Comparison of ENCODE assay signal across 11 cellular contexts in the genomic region with DNA sequence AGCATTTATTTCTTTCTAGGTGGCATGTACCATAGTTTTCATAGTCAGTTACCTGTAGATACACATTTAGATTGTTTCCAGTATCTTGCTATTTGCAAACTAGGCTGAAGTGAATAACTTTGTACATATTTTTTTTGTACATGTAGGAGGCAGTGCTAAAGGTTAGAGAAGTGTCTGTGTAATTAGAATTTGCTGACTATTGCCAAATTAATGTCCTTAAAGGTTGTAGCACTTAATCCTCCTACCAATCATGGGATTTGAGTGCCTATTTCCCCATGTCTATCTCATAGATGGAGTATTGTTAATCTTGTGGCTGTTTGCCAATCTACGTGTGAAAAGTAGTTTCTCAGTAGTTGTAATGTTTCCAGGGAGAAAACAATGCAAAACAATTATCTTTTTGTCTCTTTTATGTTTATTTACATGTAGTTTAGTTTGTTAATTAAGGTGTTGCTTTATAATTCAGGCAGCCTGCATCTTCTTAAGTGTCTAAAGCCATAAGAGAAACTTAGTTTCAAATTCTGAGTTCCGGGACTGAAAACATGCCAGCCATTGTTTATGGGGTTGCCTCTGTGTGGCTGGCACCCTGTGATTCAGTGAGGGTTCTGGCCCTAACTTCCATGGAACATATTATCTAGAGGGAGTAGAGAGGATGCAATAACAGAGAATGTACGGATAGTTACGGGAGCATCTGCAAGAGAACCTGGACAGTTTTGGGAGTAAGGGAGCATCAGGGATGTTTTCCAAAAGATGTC.
DNase-seq lines count a peak whose midpoint lies in the region; ATAC-seq, FAIRE-seq and TF ChIP-seq lines count a peak whose summit lies in the region.
"Had no signal": no experiment of that assay in that cellular context is flagged by ENCODE, and none has a peak within 500 bp of the region (broad histone marks: within the 10 kb centered on the region; RNA-seq: fewer than 3 reads in every experiment).

No MANE protein-coding gene starts in this region.

- H3K27ac ChIP-seq in A549 (no peak overlapping the region), VCaP (peak overlapping the region; percentile 97), fibroblast of lung (ENCODE audit: insufficient read depth, low read length) (no peak overlapping the region), osteoblast (ENCODE audit: low read depth, low read length) (peak overlapping the region; percentile 70)

- H3K27me3 ChIP-seq in fibroblast of lung (ENCODE audit: control insufficient read depth, insufficient read depth, low read length): no peaks in the 10 kb centered on the region
- no peaks in the 10 kb centered on the region for H3K27me3 ChIP-seq in osteoblast (ENCODE audit: insufficient read depth, low read length)
- H3K27me3 ChIP-seq: foreskin keratinocyte had no signal

- no peak for ATAC-seq in A549

- no peak overlapping the region for H3K9ac ChIP-seq in fibroblast of lung (ENCODE audit: insufficient read depth, low read length)

- peaks cover 28% of the 10 kb centered on the region; the same call in 2 of the 3 replicates for H3K4me1 ChIP-seq in A549
- H3K4me1 ChIP-seq in fibroblast of lung (ENCODE audit: control insufficient read depth, extremely low read depth, insufficient read depth, low read length): peaks cover 11% of the 10 kb centered on the region
- peaks cover 44% of the 10 kb centered on the region for H3K4me1 ChIP-seq in osteoblast (ENCODE audit: insufficient read depth, low read length)

- H3K4me2 ChIP-seq in A549: no peak overlapping the region
- H3K4me2 ChIP-seq in fibroblast of lung (ENCODE audit: extremely low read depth, insufficient read depth, low read length): peak overlapping the region; percentile 1
- H3K4me2 ChIP-seq in osteoblast (ENCODE audit: insufficient read depth, low read length): peak overlapping the region; percentile 67

- 93% methylated on average over 4 of the region's 4 CpGs for WGBS in A549 (ENCODE audit: missing lambda C conversion rate)

- no peak for FAIRE-seq in A549 (lab: Jason Lieb, UNC)

- H3K79me2 ChIP-seq in fibroblast of lung (ENCODE audit: control insufficient read depth, insufficient read depth, low read length) (peaks cover 12% of the 10 kb centered on the region), osteoblast (ENCODE audit: insufficient read depth, low read length) (peaks cover 45% of the 10 kb centered on the region)

- CTCF ChIA-PET in A549 (lab: Yijun Ruan, JAX): interaction anchor here (1.9 kb wide), 1 partner anchor 8 kb away, joined by 4 read pairs; no protein-coding TSS in a partner anchor

- H3K9me3 ChIP-seq in A549 (no peaks in the 10 kb centered on the region), fibroblast of lung (ENCODE audit: control insufficient read depth, insufficient read depth, low read depth, low read length) (no peaks in the 10 kb centered on the region), osteoblast (ENCODE audit: low read depth, low read length) (no peaks in the 10 kb centered on the region)

- no peak for TF ChIP-seq EP300 in A549 (IDR thresholded peaks at IDR 0.05)

- H2AFZ ChIP-seq in fibroblast of lung (ENCODE audit: low read length) (no peak overlapping the region), osteoblast (ENCODE audit: low read length) (no peak overlapping the region)

- H4K20me1 ChIP-seq in fibroblast of lung (ENCODE audit: control insufficient read depth, extremely low read depth, insufficient read depth, low read length) (no peaks in the 10 kb centered on the region), osteoblast (ENCODE audit: insufficient read depth, low read length) (peaks cover 7% of the 10 kb centered on the region)

- TF ChIP-seq POLR2A in A549 (IDR thresholded peaks at IDR 0.05; ENCODE audit: low read length): no peak

- no peak for TF ChIP-seq RAD21 in A549 (conservative IDR thresholded peaks at IDR 0.05 in 1 of 2, IDR thresholded peaks at IDR 0.05 in 1 of 2)

- TF ChIP-seq CTCF in A549 (IDR thresholded peaks at IDR 0.05) (no peak), VCaP (conservative IDR thresholded peaks at IDR 0.05) (no peak), fibroblast of lung (conservative IDR thresholded peaks at IDR 0.05 in 1 of 2, IDR thresholded peaks at IDR 0.05 in 1 of 2; ENCODE audit: low read depth in 1 of 2, low read length in 2 of 2) (no peak), osteoblast (IDR thresholded peaks at IDR 0.05; ENCODE audit: extremely low read depth, low read depth, low read length) (no peak)

- H3K36me3 ChIP-seq in fibroblast of lung (ENCODE audit: control insufficient read depth, insufficient read depth, low read length) (no peaks in the 10 kb centered on the region), osteoblast (ENCODE audit: insufficient read depth, low read length) (no peaks in the 10 kb centered on the region)

- H3K4me3 ChIP-seq in A549 (no peak overlapping the region), fibroblast of lung (replicated peaks in 1 of 4; ENCODE audit: control extremely low read depth in 1 of 4, insufficient read depth in 1 of 4, low read depth in 3 of 4, low read length in 4 of 4) (no peak overlapping the region), osteoblast (ENCODE audit: insufficient read depth, low read length) (peak overlapping the region; percentile 4)
- H3K4me3 ChIP-seq: smooth muscle cell had no signal

- POLR2A ChIA-PET in A549 (lab: Yijun Ruan, JAX): no interaction called here

- DNase-seq in A549 (ENCODE audit: low read depth in 1 of 2, low spot score in 1 of 2): no peak
- DNase-seq in fibroblast of lung (ENCODE audit: low read depth in 2 of 2): no peak
- DNase-seq in osteoblast (ENCODE audit: insufficient read length, low spot score, missing footprints): no peak
- DNase-seq in UCSD-AML1 (lab: John Stamatoyannopoulos, UW; ENCODE audit: unreplicated experiment): no peak
- DNase-seq in activated naive CD4-positive, alpha-beta T cell treated with Interleukin-2 at 50 U/mL for 16 hours: no peak
- DNase-seq in stimulated activated CD4-positive, alpha-beta T cell treated with anti-CD3 and anti-CD28 coated beads, Interleukin-1b, Interleukin-23, amount 100 ng/mL, for 48 hours: no peak
- DNase-seq in epidermal melanocyte (ENCODE audit: insufficient read length, low spot score): no peak
- DNase-seq: activated T-cell treated with anti-CD3 and anti-CD28 coated beads for 4 hours, foreskin keratinocyte had no signal

TF ChIP-seq in A549, 52 proteins besides CTCF, POLR2A, EP300 and RAD21:
- TF ChIP-seq MAZ (IDR thresholded peaks at IDR 0.05; ENCODE audit: borderline replicate concordance, low read depth, low read length) (no peak), CHD4 (IDR thresholded peaks at IDR 0.05; ENCODE audit: borderline replicate concordance) (no peak), JUN (IDR thresholded peaks at IDR 0.05) (no peak), TFCP2L1 (CRISPR knock-in tag; IDR thresholded peaks at IDR 0.05) (no peak), MAFK (IDR thresholded peaks at IDR 0.05; ENCODE audit: partially characterized antibody) (peak; percentile 80)

Comparison
In these comparisons a context has a peak if more than half of its experiments do, and no peak if none do; other contexts are left out.
1. H3K27ac ChIP-seq: peak in VCaP (single experiment) and osteoblast (single experiment); none in A549 (0 of 2) and fibroblast of lung (single experiment).